ENCODE assay signal across 1 cellular context in genomic region chr6:28218312-28219248, GRCh38.
TF ChIP-seq lines count a peak whose summit lies in the region.

No MANE protein-coding gene starts in this region.

TF ChIP-seq in HepG2, 621 proteins besides CTCF, POLR2A, EP300 and RAD21 (continued from another document and continues in another):
- TF ChIP-seq, protein P1, sequence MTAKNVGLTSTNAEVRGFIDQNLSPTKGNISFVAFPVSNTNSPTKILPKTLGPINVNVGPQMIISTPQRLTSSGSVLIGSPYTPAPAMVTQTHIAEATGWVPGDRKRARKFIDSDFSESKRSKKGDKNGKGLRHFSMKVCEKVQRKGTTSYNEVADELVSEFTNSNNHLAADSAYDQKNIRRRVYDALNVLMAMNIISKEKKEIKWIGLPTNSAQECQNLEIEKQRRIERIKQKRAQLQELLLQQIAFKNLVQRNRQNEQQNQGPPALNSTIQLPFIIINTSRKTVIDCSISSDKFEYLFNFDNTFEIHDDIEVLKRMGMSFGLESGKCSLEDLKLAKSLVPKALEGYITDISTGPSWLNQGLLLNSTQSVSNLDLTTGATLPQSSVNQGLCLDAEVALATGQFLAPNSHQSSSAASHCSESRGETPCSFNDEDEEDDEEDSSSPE (CRISPR knock-in tag; IDR thresholded peaks at IDR 0.05), result peak; percentile 87
- TF ChIP-seq, protein P2, sequence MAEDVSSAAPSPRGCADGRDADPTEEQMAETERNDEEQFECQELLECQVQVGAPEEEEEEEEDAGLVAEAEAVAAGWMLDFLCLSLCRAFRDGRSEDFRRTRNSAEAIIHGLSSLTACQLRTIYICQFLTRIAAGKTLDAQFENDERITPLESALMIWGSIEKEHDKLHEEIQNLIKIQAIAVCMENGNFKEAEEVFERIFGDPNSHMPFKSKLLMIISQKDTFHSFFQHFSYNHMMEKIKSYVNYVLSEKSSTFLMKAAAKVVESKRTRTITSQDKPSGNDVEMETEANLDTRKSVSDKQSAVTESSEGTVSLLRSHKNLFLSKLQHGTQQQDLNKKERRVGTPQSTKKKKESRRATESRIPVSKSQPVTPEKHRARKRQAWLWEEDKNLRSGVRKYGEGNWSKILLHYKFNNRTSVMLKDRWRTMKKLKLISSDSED (CRISPR knock-in tag; IDR thresholded peaks at IDR 0.05), result no peak
- TF ChIP-seq CEBPG (CRISPR knock-in tag; IDR thresholded peaks at IDR 0.05) (no peak), NR2F2 (IDR thresholded peaks at IDR 0.05; ENCODE audit: borderline replicate concordance, low read depth) (0 out of 2 replicates have a peak, but pooled peaks have one; percentile 24), ZNF670 (CRISPR knock-in tag; IDR thresholded peaks at IDR 0.05; ENCODE audit: borderline replicate concordance) (peak; percentile 75; the same call in 1 of the 2 replicates), GPBP1L1 (CRISPR knock-in tag; IDR thresholded peaks at IDR 0.05) (no peak), RAD51 (IDR thresholded peaks at IDR 0.05; ENCODE audit: borderline replicate concordance) (no peak), HOXA9 (CRISPR knock-in tag; IDR thresholded peaks at IDR 0.05; ENCODE audit: borderline replicate concordance) (no peak), EHMT2 (IDR thresholded peaks at IDR 0.05; ENCODE audit: borderline replicate concordance, low read depth, low read length) (0 out of 2 replicates have a peak, but pooled peaks have one; percentile 23), PAX8 (CRISPR knock-in tag; IDR thresholded peaks at IDR 0.05; ENCODE audit: borderline replicate concordance) (no peak; the same call in 1 of the 2 replicates), POGZ (CRISPR knock-in tag; IDR thresholded peaks at IDR 0.05) (peak; percentile 59; the same call in 1 of the 2 replicates), ZNF253 (CRISPR knock-in tag; IDR thresholded peaks at IDR 0.05; ENCODE audit: borderline replicate concordance) (peak; percentile 54; the same call in 1 of the 2 replicates), HNF4G (IDR thresholded peaks at IDR 0.05; ENCODE audit: borderline replicate concordance, low read depth, low read length) (no peak), HNF4G (CRISPR knock-in tag; IDR thresholded peaks at IDR 0.05; ENCODE audit: borderline replicate concordance, low read depth) (no peak), SETDB1 (CRISPR knock-in tag; IDR thresholded peaks at IDR 0.05; ENCODE audit: borderline replicate concordance) (0 out of 2 replicates have a peak, but pooled peaks have one; percentile 33), E2F2 (CRISPR knock-in tag; IDR thresholded peaks at IDR 0.05; ENCODE audit: borderline replicate concordance) (no peak), ZNF260 (CRISPR knock-in tag; IDR thresholded peaks at IDR 0.05; ENCODE audit: borderline replicate concordance, low read depth) (no peak), KLF15 (CRISPR knock-in tag; IDR thresholded peaks at IDR 0.05; ENCODE audit: borderline replicate concordance) (no peak; the same call in 1 of the 2 replicates), WIZ (CRISPR knock-in tag; IDR thresholded peaks at IDR 0.05) (no peak), RXRB (CRISPR knock-in tag; IDR thresholded peaks at IDR 0.05; ENCODE audit: borderline replicate concordance) (peak; percentile 9; the same call in 1 of the 2 replicates), SP1 (IDR thresholded peaks at IDR 0.05) (no peak), SP1 (CRISPR knock-in tag; IDR thresholded peaks at IDR 0.05) (no peak), NFE2 (CRISPR knock-in tag; IDR thresholded peaks at IDR 0.05) (no peak), ZNF124 (CRISPR knock-in tag; IDR thresholded peaks at IDR 0.05) (no peak), ZNF343 (CRISPR knock-in tag; IDR thresholded peaks at IDR 0.05) (peak; percentile 91), ZNF468 (CRISPR knock-in tag; IDR thresholded peaks at IDR 0.05) (no peak), RERE (CRISPR knock-in tag; IDR thresholded peaks at IDR 0.05; ENCODE audit: low read depth) (no peak), ZNF784 (CRISPR knock-in tag; IDR thresholded peaks at IDR 0.05; ENCODE audit: borderline replicate concordance) (no peak), ZNF136 (CRISPR knock-in tag; IDR thresholded peaks at IDR 0.05; ENCODE audit: low read depth) (no peak), ZNF143 (CRISPR knock-in tag; IDR thresholded peaks at IDR 0.05) (no peak), ZNF335 (CRISPR knock-in tag; IDR thresholded peaks at IDR 0.05) (peak; percentile 42; the same call in 1 of the 2 replicates), RFXAP (CRISPR knock-in tag; IDR thresholded peaks at IDR 0.05; ENCODE audit: borderline replicate concordance) (peak; percentile 57), SPEN (CRISPR knock-in tag; IDR thresholded peaks at IDR 0.05; ENCODE audit: low read depth) (peak; percentile 92)
- TF ChIP-seq, protein P3, sequence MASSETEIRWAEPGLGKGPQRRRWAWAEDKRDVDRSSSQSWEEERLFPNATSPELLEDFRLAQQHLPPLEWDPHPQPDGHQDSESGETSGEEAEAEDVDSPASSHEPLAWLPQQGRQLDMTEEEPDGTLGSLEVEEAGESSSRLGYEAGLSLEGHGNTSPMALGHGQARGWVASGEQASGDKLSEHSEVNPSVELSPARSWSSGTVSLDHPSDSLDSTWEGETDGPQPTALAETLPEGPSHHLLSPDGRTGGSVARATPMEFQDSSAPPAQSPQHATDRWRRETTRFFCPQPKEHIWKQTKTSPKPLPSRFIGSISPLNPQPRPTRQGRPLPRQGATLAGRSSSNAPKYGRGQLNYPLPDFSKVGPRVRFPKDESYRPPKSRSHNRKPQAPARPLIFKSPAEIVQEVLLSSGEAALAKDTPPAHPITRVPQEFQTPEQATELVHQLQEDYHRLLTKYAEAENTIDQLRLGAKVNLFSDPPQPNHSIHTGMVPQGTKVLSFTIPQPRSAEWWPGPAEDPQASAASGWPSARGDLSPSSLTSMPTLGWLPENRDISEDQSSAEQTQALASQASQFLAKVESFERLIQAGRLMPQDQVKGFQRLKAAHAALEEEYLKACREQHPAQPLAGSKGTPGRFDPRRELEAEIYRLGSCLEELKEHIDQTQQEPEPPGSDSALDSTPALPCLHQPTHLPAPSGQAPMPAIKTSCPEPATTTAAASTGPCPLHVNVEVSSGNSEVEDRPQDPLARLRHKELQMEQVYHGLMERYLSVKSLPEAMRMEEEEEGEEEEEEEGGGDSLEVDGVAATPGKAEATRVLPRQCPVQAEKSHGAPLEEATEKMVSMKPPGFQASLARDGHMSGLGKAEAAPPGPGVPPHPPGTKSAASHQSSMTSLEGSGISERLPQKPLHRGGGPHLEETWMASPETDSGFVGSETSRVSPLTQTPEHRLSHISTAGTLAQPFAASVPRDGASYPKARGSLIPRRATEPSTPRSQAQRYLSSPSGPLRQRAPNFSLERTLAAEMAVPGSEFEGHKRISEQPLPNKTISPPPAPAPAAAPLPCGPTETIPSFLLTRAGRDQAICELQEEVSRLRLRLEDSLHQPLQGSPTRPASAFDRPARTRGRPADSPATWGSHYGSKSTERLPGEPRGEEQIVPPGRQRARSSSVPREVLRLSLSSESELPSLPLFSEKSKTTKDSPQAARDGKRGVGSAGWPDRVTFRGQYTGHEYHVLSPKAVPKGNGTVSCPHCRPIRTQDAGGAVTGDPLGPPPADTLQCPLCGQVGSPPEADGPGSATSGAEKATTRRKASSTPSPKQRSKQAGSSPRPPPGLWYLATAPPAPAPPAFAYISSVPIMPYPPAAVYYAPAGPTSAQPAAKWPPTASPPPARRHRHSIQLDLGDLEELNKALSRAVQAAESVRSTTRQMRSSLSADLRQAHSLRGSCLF (CRISPR knock-in tag; IDR thresholded peaks at IDR 0.05; ENCODE audit: borderline replicate concordance), result no peak; the same call in 1 of the 2 replicates
- TF ChIP-seq, protein P4, sequence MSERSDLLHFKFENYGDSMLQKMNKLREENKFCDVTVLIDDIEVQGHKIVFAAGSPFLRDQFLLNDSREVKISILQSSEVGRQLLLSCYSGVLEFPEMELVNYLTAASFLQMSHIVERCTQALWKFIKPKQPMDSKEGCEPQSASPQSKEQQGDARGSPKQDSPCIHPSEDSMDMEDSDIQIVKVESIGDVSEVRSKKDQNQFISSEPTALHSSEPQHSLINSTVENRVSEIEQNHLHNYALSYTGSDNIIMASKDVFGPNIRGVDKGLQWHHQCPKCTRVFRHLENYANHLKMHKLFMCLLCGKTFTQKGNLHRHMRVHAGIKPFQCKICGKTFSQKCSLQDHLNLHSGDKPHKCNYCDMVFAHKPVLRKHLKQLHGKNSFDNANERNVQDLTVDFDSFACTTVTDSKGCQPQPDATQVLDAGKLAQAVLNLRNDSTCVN (CRISPR knock-in tag; IDR thresholded peaks at IDR 0.05; ENCODE audit: borderline replicate concordance), result peak; percentile 96
- TF ChIP-seq, protein P5, sequence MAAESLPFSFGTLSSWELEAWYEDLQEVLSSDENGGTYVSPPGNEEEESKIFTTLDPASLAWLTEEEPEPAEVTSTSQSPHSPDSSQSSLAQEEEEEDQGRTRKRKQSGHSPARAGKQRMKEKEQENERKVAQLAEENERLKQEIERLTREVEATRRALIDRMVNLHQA (CRISPR knock-in tag; IDR thresholded peaks at IDR 0.05), result no peak
- TF ChIP-seq, protein P6, sequence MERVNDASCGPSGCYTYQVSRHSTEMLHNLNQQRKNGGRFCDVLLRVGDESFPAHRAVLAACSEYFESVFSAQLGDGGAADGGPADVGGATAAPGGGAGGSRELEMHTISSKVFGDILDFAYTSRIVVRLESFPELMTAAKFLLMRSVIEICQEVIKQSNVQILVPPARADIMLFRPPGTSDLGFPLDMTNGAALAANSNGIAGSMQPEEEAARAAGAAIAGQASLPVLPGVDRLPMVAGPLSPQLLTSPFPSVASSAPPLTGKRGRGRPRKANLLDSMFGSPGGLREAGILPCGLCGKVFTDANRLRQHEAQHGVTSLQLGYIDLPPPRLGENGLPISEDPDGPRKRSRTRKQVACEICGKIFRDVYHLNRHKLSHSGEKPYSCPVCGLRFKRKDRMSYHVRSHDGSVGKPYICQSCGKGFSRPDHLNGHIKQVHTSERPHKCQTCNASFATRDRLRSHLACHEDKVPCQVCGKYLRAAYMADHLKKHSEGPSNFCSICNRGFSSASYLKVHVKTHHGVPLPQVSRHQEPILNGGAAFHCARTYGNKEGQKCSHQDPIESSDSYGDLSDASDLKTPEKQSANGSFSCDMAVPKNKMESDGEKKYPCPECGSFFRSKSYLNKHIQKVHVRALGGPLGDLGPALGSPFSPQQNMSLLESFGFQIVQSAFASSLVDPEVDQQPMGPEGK (CRISPR knock-in tag; IDR thresholded peaks at IDR 0.05), result peak; percentile 92
